ENCODE assay signal across 8 cellular contexts in the genomic region with DNA sequence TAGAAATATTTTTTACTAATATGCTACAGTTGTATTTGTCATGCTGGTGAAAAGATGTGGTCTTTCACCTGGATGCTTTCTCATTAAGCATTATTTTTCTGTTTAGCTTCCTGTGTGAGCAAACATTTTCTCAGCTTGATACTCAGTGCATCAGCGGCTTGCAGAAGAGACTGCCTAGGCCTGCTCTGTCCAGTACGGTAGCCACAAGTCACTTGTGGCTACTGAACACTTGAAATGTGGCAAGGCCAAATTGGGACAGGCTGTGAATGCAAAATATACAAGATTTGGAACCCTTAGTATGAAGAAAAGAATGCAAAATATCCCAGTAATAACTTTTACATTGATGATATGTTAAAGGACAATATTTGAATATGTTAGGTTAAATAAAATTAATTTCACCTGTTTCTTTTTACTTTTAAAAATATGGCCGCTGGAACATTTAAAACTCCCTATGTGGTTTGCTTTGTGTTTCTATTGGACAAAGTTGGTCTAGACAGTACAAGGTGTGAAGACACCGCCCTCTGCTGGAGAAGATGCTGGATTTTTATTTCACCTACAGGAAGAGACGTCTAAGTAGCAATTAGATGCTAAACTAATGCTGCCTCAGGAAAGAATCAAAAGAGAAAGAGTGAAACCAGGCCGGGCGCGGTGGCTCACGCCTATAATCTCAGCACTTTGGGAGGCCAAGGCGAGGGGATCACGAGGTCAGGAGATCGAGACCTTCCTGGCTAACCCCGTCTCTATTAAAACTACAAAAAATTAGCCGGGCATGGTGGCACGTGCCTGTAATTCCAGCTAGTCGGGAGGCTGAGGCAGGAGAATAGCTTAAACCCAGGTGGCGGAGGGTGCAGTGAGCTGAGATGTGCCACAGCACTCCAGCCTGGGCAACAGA. TPM values are rescaled to one million over a fixed set of nuclear protein-coding genes. Genes with fewer than 3 reads are reported as not detected.
DNase-seq lines count a peak whose midpoint lies in the region; ATAC-seq and TF ChIP-seq lines count a peak whose summit lies in the region.

No MANE protein-coding gene starts in this region.

- no peaks in the 10 kb centered on the region for H3K27me3 ChIP-seq in Caco-2 (replicated peaks; ENCODE audit: control insufficient read depth, insufficient read depth, low read length)

- no peaks in the 10 kb centered on the region for H3K9me3 ChIP-seq in Caco-2

- H3K4me1 Mint-ChIP-seq in Caco-2 (ENCODE audit: low read depth, unreplicated experiment) = peaks cover 7% of the 10 kb centered on the region
- peaks cover 49% of the 10 kb centered on the region for H3K4me1 Mint-ChIP-seq in HFFc6 (ENCODE audit: low read depth)
- H3K4me1 Mint-ChIP-seq in central memory CD8-positive, alpha-beta T cell = peaks cover 56% of the 10 kb centered on the region

- no peaks in the 10 kb centered on the region for H3K36me3 ChIP-seq in Caco-2 (ENCODE audit: control insufficient read depth, insufficient read depth, low read length)

- peak; percentile 35 for ATAC-seq in central memory CD8-positive, alpha-beta T cell (replicated peaks; ENCODE audit: extremely low read depth, poor library complexity, severe bottlenecking)
- ATAC-seq in left colon = peak; percentile 93
- no peak for ATAC-seq in HG02981 (IDR thresholded peaks at IDR 0.05; ENCODE audit: unreplicated experiment)

- intact Hi-C loops in Caco-2 (cut with micrococcal nuclease; ENCODE audit: unreplicated experiment) (loop anchor here (1.0 to 2.0 kb wide), 9 partner anchors 30 to 196 kb away; a partner anchor contains a TSS), left colon (cut with DNase I, micrococcal nuclease) (loop anchor here (10.0 kb wide), 1 partner anchor 88 kb away; no protein-coding TSS in a partner anchor)

- TF ChIP-seq CTCF in Caco-2 (IDR thresholded peaks at IDR 0.05; ENCODE audit: insufficient read depth in 1 of 2, low read depth in 1 of 2, low read length in 1 of 2, severe bottlenecking in 1 of 2, unreplicated experiment in 1 of 2) (peak; percentile 93 to 98), HFFc6 (IDR thresholded peaks at IDR 0.05) (peak; percentile 95)

- H3K27me3 Mint-ChIP-seq in Caco-2 (ENCODE audit: insufficient read depth, unreplicated experiment) (peaks cover 11% of the 10 kb centered on the region), HFFc6 (ENCODE audit: insufficient read depth) (peaks cover 2% of the 10 kb centered on the region; the same call in 1 of the 2 replicates)
- no peaks in the 10 kb centered on the region for H3K27me3 Mint-ChIP-seq in central memory CD8-positive, alpha-beta T cell

- DNase-seq in Caco-2 (peak; percentile 88 to 91), HFFc6 (peak; percentile 84), NCI-H2227 treated with DMSO at 0.1 percent for 48 hours (lab: John Stamatoyannopoulos, UW) (peak; percentile 52), left colon (peak; percentile 68 to 87)
- DNase-seq in activated CD4-positive, CD25-positive, alpha-beta regulatory T cell (lab: John Stamatoyannopoulos, UW) = peak; percentile 55 to 70 (median 65)
- peak; percentile 74 to 85 for DNase-seq in central memory CD8-positive, alpha-beta T cell (ENCODE audit: low spot score in 2 of 2)
- DNase-seq in stimulated activated CD4-positive, alpha-beta T cell treated with anti-CD3 and anti-CD28 coated beads, Interleukin-4, amount 100 ng/mL, for 48 hours (ENCODE audit: low read depth in 2 of 2) = peak; percentile 70 to 73

- no TSS peak for BruUV-seq in Caco-2 (replicated peaks; lab: Mats Ljungman, UMichigan)

- no peaks in the 10 kb centered on the region for H3K36me3 Mint-ChIP-seq in Caco-2 (ENCODE audit: insufficient read depth, unreplicated experiment)
- H3K36me3 Mint-ChIP-seq in HFFc6 (ENCODE audit: low read depth) = peaks cover 32% of the 10 kb centered on the region
- peaks cover 61% of the 10 kb centered on the region for H3K36me3 Mint-ChIP-seq in central memory CD8-positive, alpha-beta T cell (ENCODE audit: insufficient read depth)

- H3K4me1 ChIP-seq in Caco-2 = no peaks in the 10 kb centered on the region

- H3K4me3 Mint-ChIP-seq in Caco-2 (ENCODE audit: unreplicated experiment) (no peak overlapping the region), HFFc6 (peak overlapping the region; percentile 4; the same call in 1 of the 2 replicates)
- peak overlapping the region; percentile 63 for H3K4me3 Mint-ChIP-seq in central memory CD8-positive, alpha-beta T cell

- CTCF ChIA-PET in Caco-2 (lab: Charles Lee) = interaction anchor here (0.6 to 2.8 kb wide), 9 partner anchors 30 to 123 kb away, joined by 3 to 19 read pairs (median 4); no protein-coding TSS in a partner anchor

- H3K4me3 ChIP-seq in Caco-2 (ENCODE audit: low read depth, low read length) = no peak overlapping the region

- no peak overlapping the region for H3K27ac Mint-ChIP-seq in Caco-2 (ENCODE audit: unreplicated experiment)
- H3K27ac Mint-ChIP-seq in HFFc6 = peak overlapping the region; percentile 17; the same call in 1 of the 2 replicates
- peak overlapping the region; percentile 99 for H3K27ac Mint-ChIP-seq in central memory CD8-positive, alpha-beta T cell (ENCODE audit: low read depth)

- POLR2A ChIA-PET in Caco-2 (lab: Charles Lee) = interaction anchor here (0.7 kb wide), 1 partner anchor 125 kb away, joined by 3 read pairs; no protein-coding TSS in a partner anchor

- H3K9me3 Mint-ChIP-seq in Caco-2 (ENCODE audit: unreplicated experiment) = no peaks in the 10 kb centered on the region
- H3K9me3 Mint-ChIP-seq in HFFc6 = no peaks in the 10 kb centered on the region
- H3K9me3 Mint-ChIP-seq in central memory CD8-positive, alpha-beta T cell = no peaks in the 10 kb centered on the region

RNA-seq across cellular contexts. Expression of a gene that starts 5.3 kb away (rescaled TPM):
- total RNA-seq in Caco-2 (2022) (not detected in 2 replicates), left colon (10 to 100 TPM; 19.5 to 38.0 TPM)
- 100 to 1,000 TPM; 128 to 471 (median 424) TPM for total RNA-seq in HFFc6 (2021; fragmentation: NEBNext Ultra II Directional; extraction: Animal tissue kit (Norgen Biotek cat#: 25700))

RNA-seq across cellular contexts. Expression of a gene that starts 30.8 kb away (rescaled TPM):
- total RNA-seq in Caco-2 (2022) = 133 and 143 TPM in 2 replicates
- total RNA-seq in HFFc6 (2021; fragmentation: NEBNext Ultra II Directional; extraction: Animal tissue kit (Norgen Biotek cat#: 25700)) = 10 to 100 TPM; 47.9 to 62.8 (median 61.4) TPM
- total RNA-seq in left colon = 10 to 100 TPM; 58.3 to 67.6 TPM

Comparison
In these comparisons a context has a peak if more than half of its experiments do, and no peak if none do; other contexts are left out.
1. RNA of a gene that starts 5.3 kb away (total RNA-seq): 128 to 471 TPM in HFFc6 and 19.5 to 38.0 TPM in left colon; not detected in Caco-2; every median in the first group is over 10 times any median in the second.
2. Peak in every context shown above with its lines, with median percentiles within 50 percentile points of each other: DNase-seq.